8 cellular contexts compared by ENCODE assay signal in the genomic region with DNA sequence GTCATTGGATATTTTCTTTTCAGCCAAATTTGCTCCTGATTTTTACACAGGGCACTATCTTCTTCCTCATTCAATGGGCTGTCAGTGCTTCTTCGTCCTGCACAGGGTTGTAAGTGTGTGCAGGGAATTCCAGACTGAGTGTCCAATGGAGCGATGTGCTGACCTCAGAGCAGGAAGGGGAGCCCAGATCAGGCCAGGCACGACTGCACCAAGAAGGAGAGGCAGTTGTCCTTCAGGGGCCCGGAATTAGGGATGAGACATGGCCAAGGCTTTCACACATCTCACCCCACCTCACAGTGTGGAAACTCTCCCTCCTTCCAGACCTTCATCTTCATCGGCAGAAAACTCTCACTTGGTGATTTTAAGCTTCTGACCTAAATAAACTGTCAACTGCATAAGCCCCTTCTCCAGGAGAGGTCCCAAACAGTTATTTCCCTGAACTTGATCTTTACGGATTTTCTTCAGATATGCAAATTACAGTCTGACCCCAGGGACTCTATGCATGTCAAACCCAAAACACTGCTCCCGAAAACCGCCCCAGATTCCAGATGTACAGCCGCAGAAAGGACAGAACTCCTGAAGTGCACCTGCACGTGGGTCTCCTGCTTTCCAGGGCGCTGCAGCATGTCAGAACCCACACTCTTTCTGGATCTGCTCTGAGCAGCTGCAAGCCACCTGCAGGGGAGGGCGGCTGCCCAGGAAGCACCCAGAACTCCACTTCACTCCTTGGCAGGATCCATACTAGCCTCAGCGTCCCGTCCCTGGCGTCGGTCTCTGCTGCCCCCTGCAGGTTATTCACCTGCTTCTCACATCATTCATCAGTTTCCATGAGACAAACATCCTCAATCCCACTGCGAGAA. TPM values are rescaled to one million over a fixed set of nuclear protein-coding genes. Genes with fewer than 3 reads are reported as not detected.
DNase-seq lines count a peak whose midpoint lies in the region; ATAC-seq and TF ChIP-seq lines count a peak whose summit lies in the region.

No MANE protein-coding gene starts in this region.

- H3K9ac ChIP-seq in adipocyte (ENCODE audit: low read length) = peak overlapping the region; percentile 64

- H3K27ac Mint-ChIP-seq in T-cell = peak overlapping the region in 1 of 2 donors; percentile 12
- H3K27ac Mint-ChIP-seq in type B pancreatic cell = peak overlapping the region; percentile 91

- H3K36me3 Mint-ChIP-seq in T-cell = peaks cover 20% of the 10 kb centered on the region
- peaks cover 42% of the 10 kb centered on the region for H3K36me3 Mint-ChIP-seq in type B pancreatic cell

- peak overlapping the region; percentile 91 to 93 (median 91) for H3K4me3 Mint-ChIP-seq in T-cell
- H3K4me3 Mint-ChIP-seq in type B pancreatic cell = peak overlapping the region; percentile 97

- H3K27me3 ChIP-seq in H7 (ENCODE audit: control insufficient read depth, insufficient read depth, low read length) (no peaks in the 10 kb centered on the region), adipocyte (replicated peaks; ENCODE audit: control insufficient read depth, insufficient read depth, low read length) (no peaks in the 10 kb centered on the region), heart right ventricle (no peaks in the 10 kb centered on the region)

- ATAC-seq in T-cell (replicated peaks in 1 of 4) = peak; percentile 62 to 73 (median 66)
- peak; percentile 84 to 94 (median 91) for ATAC-seq in heart right ventricle

- 4% methylated on average over 17 of the region's 17 CpGs for WGBS in heart right ventricle, 2 donors

- H3K9me3 ChIP-seq in adipocyte (ENCODE audit: control insufficient read depth, low read length) (peaks cover 12% of the 10 kb centered on the region), heart right ventricle (peaks cover 0 to 13% (median 0%) of the 10 kb centered on the region in 11 donors)

- intact Hi-C loops in heart right ventricle (cut with DNase I) = loop anchor here (1.0 to 10.0 kb wide), 21 partner anchors 48 to 344 kb away; a partner anchor contains a TSS
- intact Hi-C loops in posterior vena cava (cut with DNase I) = loop anchor here (2.0 to 5.0 kb wide), 3 partner anchors 78 to 178 kb away; a partner anchor contains a TSS

- peaks cover 36 to 37% (median 36%) of the 10 kb centered on the region in 3 donors for H3K4me1 Mint-ChIP-seq in T-cell
- peaks cover 23% of the 10 kb centered on the region for H3K4me1 Mint-ChIP-seq in type B pancreatic cell (ENCODE audit: unreplicated experiment)

- DNase-seq in DMS 273 (lab: John Stamatoyannopoulos, UW; ENCODE audit: unreplicated experiment) (peak; percentile 94), H7 (peak; percentile 82), NCI-H1105 treated with DMSO at 0.1 percent for 48 hours (lab: John Stamatoyannopoulos, UW) (peak; percentile 92), T-cell (peak; percentile 60 to 86 (median 80)), adipocyte (ENCODE audit: low read depth) (peak; percentile 94), heart right ventricle (peak; percentile 88 to 91), posterior vena cava (ENCODE audit: low spot score) (peak; percentile 97), type B pancreatic cell (ENCODE audit: extremely low spot score, unreplicated experiment) (peak; percentile 85)

- CTCF ChIA-PET in T-cell (lab: Charles Lee) = interaction anchor here (0.6 to 2.2 kb wide), 13 partner anchors 13 to 343 kb away, joined by 3 to 19 read pairs (median 4); a partner anchor contains a TSS

- peak overlapping the region; percentile 17 for H3K4me3 ChIP-seq in H7 (ENCODE audit: insufficient read depth, low read depth, low read length)
- peak overlapping the region; percentile 97 for H3K4me3 ChIP-seq in adipocyte (ENCODE audit: low read length)
- peak overlapping the region; percentile 57 to 97 (median 76) for H3K4me3 ChIP-seq in heart right ventricle

- TF ChIP-seq CTCF in heart right ventricle (IDR thresholded peaks at IDR 0.05) (peak; percentile 91 to 99 (median 94)), type B pancreatic cell (conservative IDR thresholded peaks at IDR 0.05) (peak; percentile 91)

- H3K36me3 ChIP-seq in H7 (replicated peaks; ENCODE audit: control insufficient read depth, insufficient read depth, low read length) (peaks cover 17% of the 10 kb centered on the region), adipocyte (ENCODE audit: control insufficient read depth, insufficient read depth, low read length, severe bottlenecking) (peaks cover 30% of the 10 kb centered on the region), heart right ventricle (peaks cover 0 to 43% (median 24%) of the 10 kb centered on the region in 9 donors)

- H3K27me3 Mint-ChIP-seq in T-cell (no peaks in the 10 kb centered on the region), type B pancreatic cell (no peaks in the 10 kb centered on the region)

- POLR2A ChIA-PET in T-cell (lab: Charles Lee) = no interaction called here

- peak overlapping the region in 8 of 10 donors; percentile 1 to 89 (median 78) for H3K27ac ChIP-seq in heart right ventricle

- H3K9me3 Mint-ChIP-seq in T-cell = peaks cover 0 to 8% (median 6%) of the 10 kb centered on the region in 3 donors
- H3K9me3 Mint-ChIP-seq in type B pancreatic cell = peaks cover 15% of the 10 kb centered on the region

- H3K4me1 ChIP-seq in adipocyte (ENCODE audit: control insufficient read depth, insufficient read depth, low read length) = peaks cover 18% of the 10 kb centered on the region
- H3K4me1 ChIP-seq in heart right ventricle = peaks cover 0 to 25% (median 20%) of the 10 kb centered on the region in 9 donors

RNA-seq across cellular contexts. Expression of a gene that starts 0.6 kb away (rescaled TPM):
- total RNA-seq in H7 (2014; rRNA removed; shearing (Covaris generic)) = 2.7 and 4.1 TPM in 2 replicates
- total RNA-seq in T-cell (1 to 10 TPM in 4 of 5 donors, not detected in 1; 2.2 to 8.8 (median 6.0) TPM), heart right ventricle (1 to 10 TPM in 2 of 10 donors, under 1 TPM in 6, not detected in 2; 0.37 to 1.1 (median 0.95) TPM), posterior vena cava (1 to 10 TPM; 1.0 to 3.2 TPM), type B pancreatic cell (ENCODE audit: low replicate concordance) (9.0 and 9.9 TPM in 2 replicates)
- 1 to 10 TPM in 1 of 2 donors, under 1 TPM in 1; 0.59 to 1.6 TPM for polyA plus RNA-seq in heart right ventricle

RNA-seq across cellular contexts. Expression of a gene that starts 15.8 kb away (rescaled TPM):
- 7.7 and 12.9 TPM in 2 replicates for total RNA-seq in H7 (2014; rRNA removed; shearing (Covaris generic))
- total RNA-seq in T-cell (1 to 10 TPM; 1.2 to 3.5 (median 2.0) TPM), heart right ventricle (1 to 10 TPM; 3.1 to 8.8 (median 5.9) TPM), posterior vena cava (1 to 10 TPM; 6.0 to 8.7 TPM), type B pancreatic cell (ENCODE audit: low replicate concordance) (14.8 and 23.3 TPM in 2 replicates)
- polyA plus RNA-seq in heart right ventricle = 1 to 10 TPM in 1 of 2 donors, under 1 TPM in 1; 0.65 to 2.9 TPM

RNA-seq across cellular contexts. Expression of a gene that starts 22.1 kb away (rescaled TPM):
- total RNA-seq in H7 (2014; rRNA removed; shearing (Covaris generic)) = 1.5 and 3.8 TPM in 2 replicates
- total RNA-seq in T-cell (10 to 100 TPM; 20.2 to 39.3 (median 22.7) TPM), heart right ventricle (1 to 10 TPM; 3.3 to 7.1 (median 4.6) TPM), posterior vena cava (1 to 10 TPM; 9.2 to 9.4 TPM), type B pancreatic cell (ENCODE audit: low replicate concordance) (14.1 and 21.0 TPM in 2 replicates)
- polyA plus RNA-seq in heart right ventricle = 1 to 10 TPM; 2.0 to 4.8 TPM

Comparison
In these comparisons a context has a peak if more than half of its experiments do, and no peak if none do; other contexts are left out.
1. Peak in every context shown above with its lines: DNase-seq, ATAC-seq, H3K4me3 ChIP-seq and H3K27ac ChIP-seq.
2. H3K4me3 ChIP-seq: peak in every context shown above with its lines; median percentile 97 in adipocyte; 76 in heart right ventricle; 17 in H7.